ENCODE assay signal across 1 cellular context in genomic region chr3:57791245-57791644, GRCh38.
TF ChIP-seq lines count a peak whose summit lies in the region.

No MANE protein-coding gene starts in this region.

TF ChIP-seq in K562, 482 proteins besides CTCF, POLR2A, EP300 and RAD21 (continued from another document and continues in another):
- no peak for TF ChIP-seq PBX2 (CRISPR knock-in tag; IDR thresholded peaks at IDR 0.05; ENCODE audit: low read depth)
- TF ChIP-seq PBX2 (tag; conservative IDR thresholded peaks at IDR 0.05; ENCODE audit: low read depth) = no peak
- no peak for TF ChIP-seq ZFP30 (CRISPR knock-in tag; IDR thresholded peaks at IDR 0.05; ENCODE audit: borderline replicate concordance)
- no peak for TF ChIP-seq TBP (optimal IDR thresholded peaks at IDR 0.05; ENCODE audit: low read depth, low read length)
- TF ChIP-seq CGGBP1 (CRISPR knock-in tag; IDR thresholded peaks at IDR 0.05) = no peak
- TF ChIP-seq ATF1 (CRISPR knock-in tag; IDR thresholded peaks at IDR 0.05) = no peak
- TF ChIP-seq ATF1 (tag; IDR thresholded peaks at IDR 0.05) = no peak
- no peak for TF ChIP-seq NR1H2 (CRISPR knock-in tag; IDR thresholded peaks at IDR 0.05)
- TF ChIP-seq KHSRP (IDR thresholded peaks at IDR 0.05) = no peak
- no peak for TF ChIP-seq CCNT2 (IDR thresholded peaks at IDR 0.05; ENCODE audit: borderline replicate concordance, extremely low read depth, insufficient read length, low read depth, low read length)
- no peak for TF ChIP-seq ARID3B (CRISPR knock-in tag; IDR thresholded peaks at IDR 0.05; ENCODE audit: borderline replicate concordance)
- no peak for TF ChIP-seq TRIM28 (IDR thresholded peaks at IDR 0.05)
- TF ChIP-seq ZBTB7A (IDR thresholded peaks at IDR 0.05; ENCODE audit: borderline replicate concordance, control insufficient read depth, low read depth, low read length) = no peak
- TF ChIP-seq NCOR1 (IDR thresholded peaks at IDR 0.05) = peak; percentile 39; the same call in 1 of the 2 replicates
- TF ChIP-seq EHMT2 (IDR thresholded peaks at IDR 0.05) = no peak
- TF ChIP-seq ZHX1 (conservative IDR thresholded peaks at IDR 0.05; ENCODE audit: low read length) = no peak
- no peak for TF ChIP-seq KLF1 (tag; IDR thresholded peaks at IDR 0.05)
- TF ChIP-seq CTBP1 (IDR thresholded peaks at IDR 0.05; ENCODE audit: borderline replicate concordance) = no peak
- TF ChIP-seq SMAD1 (IDR thresholded peaks at IDR 0.05; ENCODE audit: low read depth, low read length, partially characterized antibody) = no peak
- no peak for TF ChIP-seq HNRNPK (IDR thresholded peaks at IDR 0.05; ENCODE audit: low read depth, low read length, poor library complexity, severe bottlenecking)
- TF ChIP-seq ATF2 (CRISPR knock-in tag; IDR thresholded peaks at IDR 0.05) = no peak
- TF ChIP-seq EGR1 (conservative IDR thresholded peaks at IDR 0.05) = no peak
- TF ChIP-seq ZNF717 (CRISPR knock-in tag; IDR thresholded peaks at IDR 0.05) = no peak
- no peak for TF ChIP-seq CBX8 (IDR thresholded peaks at IDR 0.05; ENCODE audit: borderline replicate concordance, extremely low read depth, low read depth, low read length, poor library complexity, severe bottlenecking)
- no peak for TF ChIP-seq NCOA4 (IDR thresholded peaks at IDR 0.05; ENCODE audit: partially characterized antibody)
- TF ChIP-seq ETV6 (IDR thresholded peaks at IDR 0.05; ENCODE audit: borderline replicate concordance in 1 of 2, low read depth in 2 of 2, low read length in 1 of 2) = no peak
- no peak for TF ChIP-seq ETV6 (CRISPR knock-in tag; IDR thresholded peaks at IDR 0.05; ENCODE audit: borderline replicate concordance)
- TF ChIP-seq, protein P1, sequence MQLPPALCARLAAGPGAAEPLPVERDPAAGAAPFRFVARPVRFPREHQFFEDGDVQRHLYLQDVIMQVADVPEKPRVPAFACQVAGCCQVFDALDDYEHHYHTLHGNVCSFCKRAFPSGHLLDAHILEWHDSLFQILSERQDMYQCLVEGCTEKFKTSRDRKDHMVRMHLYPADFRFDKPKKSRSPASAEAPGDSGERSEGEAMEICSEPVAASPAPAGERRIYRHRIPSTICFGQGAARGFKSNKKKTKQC (CRISPR knock-in tag; IDR thresholded peaks at IDR 0.05) = no peak
- no peak for TF ChIP-seq DIDO1 (tag; IDR thresholded peaks at IDR 0.05; ENCODE audit: low read depth)
- no peak for TF ChIP-seq TAF1 (IDR thresholded peaks at IDR 0.05; ENCODE audit: control insufficient read depth, extremely low read depth, insufficient read depth, low read length, severe bottlenecking)
- TF ChIP-seq, protein P2, sequence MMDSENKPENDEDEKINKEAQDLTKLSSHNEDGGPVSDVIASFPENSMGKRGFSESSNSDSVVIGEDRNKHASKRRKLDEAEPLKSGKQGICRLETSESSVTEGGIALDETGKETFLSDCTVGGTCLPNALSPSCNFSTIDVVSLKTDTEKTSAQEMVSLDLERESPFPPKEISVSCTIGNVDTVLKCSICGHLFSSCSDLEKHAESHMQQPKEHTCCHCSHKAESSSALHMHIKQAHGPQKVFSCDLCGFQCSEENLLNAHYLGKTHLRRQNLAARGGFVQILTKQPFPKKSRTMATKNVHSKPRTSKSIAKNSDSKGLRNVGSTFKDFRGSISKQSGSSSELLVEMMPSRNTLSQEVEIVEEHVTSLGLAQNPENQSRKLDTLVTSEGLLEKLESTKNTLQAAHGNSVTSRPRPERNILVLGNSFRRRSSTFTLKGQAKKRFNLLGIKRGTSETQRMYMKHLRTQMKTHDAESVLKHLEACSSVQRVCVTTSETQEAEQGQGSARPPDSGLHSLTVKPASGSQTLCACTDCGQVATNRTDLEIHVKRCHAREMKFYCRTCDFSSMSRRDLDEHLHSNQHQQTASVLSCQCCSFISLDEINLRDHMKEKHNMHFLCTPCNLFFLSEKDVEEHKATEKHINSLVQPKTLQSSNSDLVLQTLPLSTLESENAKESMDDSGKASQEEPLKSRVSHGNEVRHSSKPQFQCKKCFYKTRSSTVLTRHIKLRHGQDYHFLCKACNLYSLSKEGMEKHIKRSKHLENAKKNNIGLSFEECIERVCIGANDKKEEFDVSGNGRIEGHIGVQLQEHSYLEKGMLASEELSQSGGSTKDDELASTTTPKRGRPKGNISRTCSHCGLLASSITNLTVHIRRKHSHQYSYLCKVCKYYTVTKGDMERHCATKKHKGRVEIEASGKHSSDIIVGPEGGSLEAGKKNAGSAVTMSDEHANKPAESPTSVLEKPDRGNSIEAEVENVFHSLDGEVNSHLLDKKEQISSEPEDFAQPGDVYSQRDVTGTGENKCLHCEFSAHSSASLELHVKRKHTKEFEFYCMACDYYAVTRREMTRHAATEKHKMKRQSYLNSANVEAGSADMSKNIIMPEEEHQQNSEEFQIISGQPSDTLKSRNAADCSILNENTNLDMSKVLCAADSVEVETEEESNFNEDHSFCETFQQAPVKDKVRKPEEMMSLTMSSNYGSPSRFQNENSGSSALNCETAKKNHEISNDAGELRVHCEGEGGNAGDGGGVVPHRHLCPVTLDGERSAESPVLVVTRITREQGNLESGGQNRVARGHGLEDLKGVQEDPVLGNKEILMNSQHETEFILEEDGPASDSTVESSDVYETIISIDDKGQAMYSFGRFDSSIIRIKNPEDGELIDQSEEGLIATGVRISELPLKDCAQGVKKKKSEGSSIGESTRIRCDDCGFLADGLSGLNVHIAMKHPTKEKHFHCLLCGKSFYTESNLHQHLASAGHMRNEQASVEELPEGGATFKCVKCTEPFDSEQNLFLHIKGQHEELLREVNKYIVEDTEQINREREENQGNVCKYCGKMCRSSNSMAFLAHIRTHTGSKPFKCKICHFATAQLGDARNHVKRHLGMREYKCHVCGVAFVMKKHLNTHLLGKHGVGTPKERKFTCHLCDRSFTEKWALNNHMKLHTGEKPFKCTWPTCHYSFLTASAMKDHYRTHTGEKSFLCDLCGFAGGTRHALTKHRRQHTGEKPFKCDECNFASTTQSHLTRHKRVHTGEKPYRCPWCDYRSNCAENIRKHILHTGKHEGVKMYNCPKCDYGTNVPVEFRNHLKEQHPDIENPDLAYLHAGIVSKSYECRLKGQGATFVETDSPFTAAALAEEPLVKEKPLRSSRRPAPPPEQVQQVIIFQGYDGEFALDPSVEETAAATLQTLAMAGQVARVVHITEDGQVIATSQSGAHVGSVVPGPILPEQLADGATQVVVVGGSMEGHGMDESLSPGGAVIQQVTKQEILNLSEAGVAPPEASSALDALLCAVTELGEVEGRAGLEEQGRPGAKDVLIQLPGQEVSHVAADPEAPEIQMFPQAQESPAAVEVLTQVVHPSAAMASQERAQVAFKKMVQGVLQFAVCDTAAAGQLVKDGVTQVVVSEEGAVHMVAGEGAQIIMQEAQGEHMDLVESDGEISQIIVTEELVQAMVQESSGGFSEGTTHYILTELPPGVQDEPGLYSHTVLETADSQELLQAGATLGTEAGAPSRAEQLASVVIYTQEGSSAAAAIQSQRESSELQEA (IDR thresholded peaks at IDR 0.05; ENCODE audit: low read depth) = no peak
- TF ChIP-seq ESRRB (CRISPR knock-in tag; IDR thresholded peaks at IDR 0.05; ENCODE audit: borderline replicate concordance) = no peak
- TF ChIP-seq BHLHE40 (IDR thresholded peaks at IDR 0.05; ENCODE audit: low read length) = no peak
- TF ChIP-seq E2F4 (CRISPR knock-in tag; IDR thresholded peaks at IDR 0.05; ENCODE audit: low read depth) = no peak
- TF ChIP-seq HMGXB4 (CRISPR knock-in tag; IDR thresholded peaks at IDR 0.05) = no peak
- no peak for TF ChIP-seq NEUROD1 (IDR thresholded peaks at IDR 0.05; ENCODE audit: borderline replicate concordance, low read depth, low read length, partially characterized antibody)
- TF ChIP-seq, protein P3, sequence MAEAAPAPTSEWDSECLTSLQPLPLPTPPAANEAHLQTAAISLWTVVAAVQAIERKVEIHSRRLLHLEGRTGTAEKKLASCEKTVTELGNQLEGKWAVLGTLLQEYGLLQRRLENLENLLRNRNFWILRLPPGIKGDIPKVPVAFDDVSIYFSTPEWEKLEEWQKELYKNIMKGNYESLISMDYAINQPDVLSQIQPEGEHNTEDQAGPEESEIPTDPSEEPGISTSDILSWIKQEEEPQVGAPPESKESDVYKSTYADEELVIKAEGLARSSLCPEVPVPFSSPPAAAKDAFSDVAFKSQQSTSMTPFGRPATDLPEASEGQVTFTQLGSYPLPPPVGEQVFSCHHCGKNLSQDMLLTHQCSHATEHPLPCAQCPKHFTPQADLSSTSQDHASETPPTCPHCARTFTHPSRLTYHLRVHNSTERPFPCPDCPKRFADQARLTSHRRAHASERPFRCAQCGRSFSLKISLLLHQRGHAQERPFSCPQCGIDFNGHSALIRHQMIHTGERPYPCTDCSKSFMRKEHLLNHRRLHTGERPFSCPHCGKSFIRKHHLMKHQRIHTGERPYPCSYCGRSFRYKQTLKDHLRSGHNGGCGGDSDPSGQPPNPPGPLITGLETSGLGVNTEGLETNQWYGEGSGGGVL (CRISPR knock-in tag; IDR thresholded peaks at IDR 0.05) = no peak
- no peak for TF ChIP-seq ZC3H11A (IDR thresholded peaks at IDR 0.05; ENCODE audit: low read depth, low read length)
